In the genomic region with DNA sequence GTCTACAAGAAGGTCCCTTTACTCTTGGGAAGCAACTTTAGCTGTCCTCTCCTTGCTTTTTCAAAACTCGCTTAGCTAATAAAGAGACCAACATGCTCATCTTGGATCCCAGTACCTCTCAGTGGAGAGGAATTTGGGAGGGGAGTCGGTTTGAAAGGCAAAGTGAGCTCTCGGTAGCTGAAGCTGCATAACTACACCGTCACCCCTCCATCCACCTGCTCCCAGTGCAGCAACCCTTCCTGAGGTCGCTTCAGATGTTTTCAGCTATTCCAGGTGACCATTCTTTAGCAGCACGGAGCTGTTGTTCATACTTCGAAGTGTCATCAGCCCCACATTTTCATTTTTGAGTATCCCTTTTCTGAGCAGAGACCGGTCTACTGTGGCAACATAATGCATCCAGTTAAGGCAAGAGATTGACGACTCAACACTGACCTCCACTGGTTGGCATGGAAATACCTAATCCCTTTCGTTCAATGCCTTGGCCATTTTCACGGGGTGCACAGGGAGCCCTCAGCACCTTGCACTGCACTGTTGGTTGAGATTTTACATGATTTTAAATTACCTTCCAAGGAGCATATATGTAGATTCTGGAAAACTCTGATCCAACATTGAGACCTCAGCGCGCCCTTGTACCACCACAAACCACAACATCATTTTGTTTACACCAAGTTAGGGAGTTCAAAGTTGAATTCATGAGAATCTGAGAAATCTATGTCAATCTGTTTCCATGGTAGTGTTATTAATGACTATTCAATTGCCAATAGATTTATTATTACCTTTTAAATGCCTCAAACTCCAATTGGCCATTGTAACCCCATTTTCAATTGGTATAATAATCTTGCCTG, we compare ENCODE assay signal across 9 cellular contexts. TPM values are rescaled to one million over a fixed set of nuclear protein-coding genes. Genes with fewer than 3 reads are reported as not detected.
DNase-seq lines count a peak whose midpoint lies in the region; ATAC-seq and TF ChIP-seq lines count a peak whose summit lies in the region.
"Had no signal": no experiment of that assay in that cellular context is flagged by ENCODE, and none has a peak within 500 bp of the region (broad histone marks: within the 10 kb centered on the region; RNA-seq: fewer than 3 reads in every experiment).

No MANE protein-coding gene starts in this region.

- no peaks in the 10 kb centered on the region for H4K20me1 ChIP-seq in BLaER1 treated with 17β-estradiol and CSF1 and Interleukin-3, amounts not matched to agents 10 nM and 100 nM

- WGBS in lung, 2 donors = 38 to 43% methylated on average over 13 of the region's 13 CpGs

- H3K4me3 ChIP-seq in BLaER1 treated with 17β-estradiol and CSF1 and Interleukin-3, amounts not matched to agents 10 nM and 100 nM = no peak overlapping the region
- no peak overlapping the region for H3K4me3 ChIP-seq in lung

- peak; percentile 83 for TF ChIP-seq CTCF in lung (IDR thresholded peaks at IDR 0.05; ENCODE audit: control extremely low read depth, extremely low read depth)

- DNase-seq in GM19240 (ENCODE audit: insufficient read length, low spot score) (peak; percentile 41), NCI-H446 treated with DMSO at 0.1 percent for 48 hours (lab: John Stamatoyannopoulos, UW) (peak; percentile 38), ecto neural progenitor cell (ENCODE audit: low spot score) (peak; percentile 70), lung (ENCODE audit: low spot score) (peak; percentile 65)
- DNase-seq in activated CD4-positive, alpha-beta T cell treated with anti-CD3 and anti-CD28 coated beads, Interleukin-2, amount 50 U/mL, for 4 hours = peak; percentile 46 to 52
- peak; percentile 8 for DNase-seq in stimulated activated CD8-positive, alpha-beta memory T cell treated with anti-CD3 and anti-CD28 coated beads, Interleukin-12 subunit alpha, Interleukin-12 subunit beta, amount 100 ng/mL, for 4 hours (ENCODE audit: low read depth)

- no peaks in the 10 kb centered on the region for H3K36me3 ChIP-seq in BLaER1 treated with 17β-estradiol and CSF1 and Interleukin-3, amounts not matched to agents 10 nM and 100 nM
- no peaks in the 10 kb centered on the region for H3K36me3 ChIP-seq in lung (ENCODE audit: control insufficient read depth in 2 of 2, insufficient read depth in 2 of 2, low read length in 2 of 2)

- H3K9ac ChIP-seq in BLaER1 treated with 17β-estradiol and CSF1 and Interleukin-3, amounts not matched to agents 10 nM and 100 nM = peak overlapping the region in 7 of 11 experiments; percentile 6 to 38 (median 20); a peak in 7 of 22 replicates

- ATAC-seq in HG03457 (IDR thresholded peaks at IDR 0.05; ENCODE audit: unreplicated experiment) (peak; percentile 79), lung (ENCODE audit: insufficient read depth, low FRiP score) (peak; percentile 86)

- H3K27ac ChIP-seq in BLaER1 treated with 17β-estradiol and CSF1 and Interleukin-3, amounts not matched to agents 10 nM and 100 nM = peak overlapping the region in 10 of 11 experiments; percentile 5 to 56 (median 28); a peak in 15 of 22 replicates
- peak overlapping the region in 1 of 2 donors; percentile 55 for H3K27ac ChIP-seq in lung (ENCODE audit: low read depth in 1 of 2, low read length in 1 of 2)

- H3K27me3 ChIP-seq in BLaER1 treated with 17β-estradiol and CSF1 and Interleukin-3, amounts not matched to agents 10 nM and 100 nM = no peaks in the 10 kb centered on the region
- H3K27me3 ChIP-seq in lung (ENCODE audit: control insufficient read depth, insufficient read depth) = no peaks in the 10 kb centered on the region

- H3K4me1 ChIP-seq in BLaER1 treated with 17β-estradiol and CSF1 and Interleukin-3, amounts not matched to agents 10 nM and 100 nM = peaks cover 28 to 37% (median 34%) of the 10 kb centered on the region in 10 experiments
- peaks cover 2 to 14% of the 10 kb centered on the region in 2 donors for H3K4me1 ChIP-seq in lung (ENCODE audit: control insufficient read depth in 2 of 2, insufficient read depth in 2 of 2, low read length in 2 of 2)

- H3K9me3 ChIP-seq in BLaER1 treated with 17β-estradiol and CSF1 and Interleukin-3, amounts not matched to agents 10 nM and 100 nM (replicated peaks in 1 of 11) = peaks cover 11 to 18% (median 15%) of the 10 kb centered on the region in 11 experiments; a peak in 19 of 22 replicates
- H3K9me3 ChIP-seq in lung (ENCODE audit: control insufficient read depth in 2 of 2, insufficient read depth in 1 of 2, low read length in 1 of 2) = peaks cover 0 to 5% of the 10 kb centered on the region in 2 donors

- H3K4me2 ChIP-seq in BLaER1 treated with 17β-estradiol and CSF1 and Interleukin-3, amounts not matched to agents 10 nM and 100 nM = peak overlapping the region; percentile 60 to 83 (median 69)

RNA-seq across cellular contexts. Expression of a gene that starts 42.2 kb away (rescaled TPM):
- total RNA-seq in lung = under 1 TPM; 0.65 to 0.80 TPM
- polyA plus RNA-seq in lung = 1 to 10 TPM in 1 of 2 donors, under 1 TPM in 1; 0.49 to 2.5 TPM
- total RNA-seq: T-helper 2 cell treated with Interferon-gamma antibody and Interleukin-4, amounts not matched to agents 100 ng/mL and 5 ng/mL, for 36 hours had no signal

Comparison
In these comparisons a context has a peak if more than half of its experiments do, and no peak if none do; other contexts are left out.
1. DNase-seq: peak in every context shown above with its lines; median percentile 70 in ecto neural progenitor cell; 65 in lung; 49 in activated CD4-positive, alpha-beta T cell treated with anti-CD3 and anti-CD28 coated beads, Interleukin-2, amount 50 U/mL, for 4 hours; 41 in GM19240; 38 in NCI-H446 treated with DMSO at 0.1 percent for 48 hours; 8 in stimulated activated CD8-positive, alpha-beta memory T cell treated with anti-CD3 and anti-CD28 coated beads, Interleukin-12 subunit alpha, Interleukin-12 subunit beta, amount 100 ng/mL, for 4 hours.